ENCODE assay signal across 8 cellular contexts in the genomic region with DNA sequence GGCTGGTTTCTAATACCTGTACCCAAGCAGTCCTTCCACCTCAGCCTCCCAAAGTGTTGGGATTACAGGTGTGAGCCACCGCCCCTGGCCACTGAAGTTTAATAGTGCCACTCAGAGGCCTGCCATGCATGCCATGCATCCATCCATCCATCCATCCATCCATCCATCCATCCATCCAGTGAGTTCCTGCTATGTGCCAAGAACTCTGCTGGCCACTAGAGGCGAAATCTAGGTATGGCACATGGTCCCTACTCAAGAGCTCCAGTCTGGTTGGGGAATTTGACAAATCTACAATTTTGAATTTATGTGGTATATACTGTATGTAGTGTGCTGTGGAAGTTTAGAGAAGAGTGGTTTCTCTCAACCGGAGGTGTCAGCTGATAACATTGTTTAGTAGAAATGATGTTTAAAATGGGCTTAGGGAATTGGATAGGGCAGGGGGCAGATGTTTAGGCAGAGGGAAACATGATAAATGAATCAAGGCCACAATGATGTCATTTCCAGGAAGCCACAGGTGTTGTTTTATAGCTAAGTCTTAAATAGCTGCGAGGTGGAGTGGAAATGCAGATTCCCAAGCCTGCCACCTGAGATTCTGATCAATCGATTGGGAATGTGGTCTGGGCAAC.
DNase-seq lines count a peak whose midpoint lies in the region; ATAC-seq, FAIRE-seq and TF ChIP-seq lines count a peak whose summit lies in the region.

No MANE protein-coding gene starts in this region.

- TF ChIP-seq POLR2A in GM12878 (IDR thresholded peaks at IDR 0.05; ENCODE audit: low read depth, low read length) (no peak), GM18505 (IDR thresholded peaks at IDR 0.05; ENCODE audit: borderline replicate concordance, extremely low read depth, insufficient read depth, insufficient read length) (no peak)

- H4K5ac ChIP-seq in mesendoderm (ENCODE audit: low read length), result no peak overlapping the region

- DNase-seq in DMS53 treated with DMSO at 0.1 percent for 48 hours (lab: John Stamatoyannopoulos, UW; ENCODE audit: unreplicated experiment) (peak; percentile 19), HT1080 (ENCODE audit: low read depth) (peak; percentile 51), GM12878 (ENCODE audit: low read depth, low spot score) (no peak), mesendoderm (peak; percentile 65), NCI-H2029 (lab: John Stamatoyannopoulos, UW) (no peak), NCI-H2029 treated with DMSO at 0.1 percent for 48 hours (lab: John Stamatoyannopoulos, UW) (no peak)
- DNase-seq in activated CD8-positive, alpha-beta memory T cell treated with anti-CD3 and anti-CD28 coated beads for 24 hours, result no peak

- H2BK5ac ChIP-seq in mesendoderm (ENCODE audit: low read length), result peak overlapping the region; percentile 11

- no peak overlapping the region for H3K56ac ChIP-seq in mesendoderm (ENCODE audit: low read length)

- no peaks in the 10 kb centered on the region for H3K9me3 ChIP-seq in GM12878 (replicated peaks; ENCODE audit: control insufficient read depth, insufficient read depth, low read length)

- H3K36me3 ChIP-seq in GM12878 (ENCODE audit: control insufficient read depth in 2 of 2, insufficient read depth in 2 of 2, low read length in 1 of 2) (no peaks in the 10 kb centered on the region), mesendoderm (ENCODE audit: control insufficient read depth, insufficient read depth, low read length) (no peaks in the 10 kb centered on the region)

- no peak overlapping the region for H3K9ac ChIP-seq in GM12878 (ENCODE audit: control insufficient read depth, insufficient read depth, low read length)
- no peak overlapping the region for H3K9ac ChIP-seq in mesendoderm (ENCODE audit: low read length)

- no peak overlapping the region for H3K23ac ChIP-seq in mesendoderm (ENCODE audit: low read length)

- no peak overlapping the region for H3K4me2 ChIP-seq in GM12878 (ENCODE audit: control insufficient read depth, insufficient read depth)
- no peak overlapping the region for H3K4me2 ChIP-seq in mesendoderm (ENCODE audit: low read length)

- H3K27ac ChIP-seq in GM12878 (ENCODE audit: control insufficient read depth, insufficient read depth) (no peak overlapping the region), mesendoderm (ENCODE audit: low read depth, low read length) (no peak overlapping the region)

- H3K27me3 ChIP-seq in GM12878 (replicated peaks in 1 of 2; ENCODE audit: control insufficient read depth in 2 of 2, insufficient read depth in 2 of 2, low read length in 1 of 2), result no peaks in the 10 kb centered on the region; a peak in 1 of 4 replicates
- no peaks in the 10 kb centered on the region for H3K27me3 ChIP-seq in mesendoderm (ENCODE audit: insufficient read depth, low read length, poor library complexity)

- peak; percentile 36; the same call in 1 of the 2 replicates for TF ChIP-seq RAD21 in GM12878 (IDR thresholded peaks at IDR 0.05; ENCODE audit: insufficient read depth, low read depth, low read length)

- ATAC-seq in GM12878 (peak; percentile 62), GM18505 (IDR thresholded peaks at IDR 0.05; ENCODE audit: unreplicated experiment) (no peak)

- no peak overlapping the region for H2BK15ac ChIP-seq in mesendoderm (replicated peaks; ENCODE audit: low read depth)

- no peak overlapping the region for H3K18ac ChIP-seq in mesendoderm (ENCODE audit: low read length)

- H3K4me3 ChIP-seq in GM12878 (no peak overlapping the region), mesendoderm (ENCODE audit: low read length) (no peak overlapping the region)

- POLR2A ChIA-PET in GM12878 (lab: Charles Lee), result no interaction called here

- RAD21 ChIA-PET in GM12878 (lab: Charles Lee; ENCODE audit: unreplicated experiment), result interaction anchor here (1.0 kb wide), 1 partner anchor 64 kb away, joined by 3 read pairs; no protein-coding TSS in a partner anchor

- H3K4ac ChIP-seq in mesendoderm (ENCODE audit: low read depth, low read length), result no peak overlapping the region

- H2BK120ac ChIP-seq in mesendoderm (ENCODE audit: low read depth, low read length), result no peak overlapping the region

- no peak for TF ChIP-seq EP300 in GM12878 (IDR thresholded peaks at IDR 0.05; ENCODE audit: borderline replicate concordance in 1 of 2, control insufficient read depth in 1 of 2, low read depth in 2 of 2, low read length in 2 of 2)

- BruUV-seq in GM12878 (replicated peaks; lab: Mats Ljungman, UMichigan), result no TSS peak

- 36% methylated on average over 5 of the region's 5 CpGs for WGBS in GM12878 (ENCODE audit: insufficient coverage, insufficient replicate concordance, low lambda C conversion rate, missing lambda C conversion rate)
- WGBS in mesendoderm (ENCODE audit: extremely low coverage, insufficient coverage, low lambda C conversion rate), result no CpG with 5 or more reads among the region's 5 CpGs

- no peak overlapping the region for H4K8ac ChIP-seq in mesendoderm (ENCODE audit: low read depth, low read length)

- peaks cover 2% of the 10 kb centered on the region; the same call in 1 of the 2 replicates for H3K4me1 ChIP-seq in GM12878 (ENCODE audit: control insufficient read depth, insufficient read depth, low read length)
- H3K4me1 ChIP-seq in mesendoderm (ENCODE audit: control insufficient read depth, low read depth, low read length), result peaks cover 3% of the 10 kb centered on the region

- TF ChIP-seq CTCF in GM12878 (IDR thresholded peaks at IDR 0.05 in 2 of 3, conservative IDR thresholded peaks at IDR 0.05 in 1 of 3; ENCODE audit: control insufficient read depth in 2 of 3, extremely low read depth in 1 of 3, insufficient read depth in 1 of 3, low read depth in 3 of 3, low read length in 3 of 3), result peak; percentile 49 to 65 (median 65)

- no peak overlapping the region for H2AK5ac ChIP-seq in mesendoderm (ENCODE audit: low read length)

- CTCF ChIA-PET in GM12878 (lab: Yijun Ruan, JAX), result interaction anchor here (0.6 to 1.5 kb wide), 10 partner anchors 9 to 197 kb away, joined by 3 to 6 read pairs (median 3); no protein-coding TSS in a partner anchor

- no peak overlapping the region for H2AFZ ChIP-seq in GM12878 (ENCODE audit: control insufficient read depth, low read depth, low read length)

- in situ Hi-C loops in GM12878 (cut with MboI), result no loop called here

- SMC1A ChIA-PET in GM12878 (lab: Charles Lee; ENCODE audit: uncharacterized antibody, unreplicated experiment), result interaction anchor here (1.1 kb wide), 1 partner anchor 12 kb away, joined by 3 read pairs; no protein-coding TSS in a partner anchor

- no peak for FAIRE-seq in GM12878 (lab: Jason Lieb, UNC)

- no peaks in the 10 kb centered on the region for H4K20me1 ChIP-seq in GM12878 (ENCODE audit: control insufficient read depth, insufficient read depth)

- H3K79me2 ChIP-seq in GM12878 (ENCODE audit: control insufficient read depth, insufficient read depth, low read length), result no peaks in the 10 kb centered on the region
- H3K79me2 ChIP-seq in mesendoderm (ENCODE audit: control insufficient read depth, insufficient read depth, low read length), result no peaks in the 10 kb centered on the region

- intact Hi-C loops in GM12878 (cut with micrococcal nuclease; ENCODE audit: unreplicated experiment), result no loop called here

- no peaks in the 10 kb centered on the region for H3K79me1 ChIP-seq in mesendoderm (ENCODE audit: low read length)

TF ChIP-seq in GM12878, 131 proteins besides CTCF, POLR2A, EP300 and RAD21:
- peak; percentile 15; the same call in 1 of the 2 replicates for TF ChIP-seq SMC3 (IDR thresholded peaks at IDR 0.05; ENCODE audit: borderline replicate concordance, low read length)
- no peak for TF ChIP-seq STAT3 (IDR thresholded peaks at IDR 0.05; ENCODE audit: low read depth, low read length)

Comparison
In these comparisons a context has a peak if more than half of its experiments do, and no peak if none do; other contexts are left out.
1. DNase-seq: peak in DMS53 treated with DMSO at 0.1 percent for 48 hours (single experiment), HT1080 (single experiment) and mesendoderm (single experiment); none in GM12878 (single experiment), NCI-H2029 (single experiment), activated CD8-positive, alpha-beta memory T cell treated with anti-CD3 and anti-CD28 coated beads for 24 hours (single experiment) and NCI-H2029 treated with DMSO at 0.1 percent for 48 hours (single experiment).